Comparison of ENCODE assay signal across 18 cellular contexts in genomic region chr2:234001380-234001993, GRCh38. TPM values are rescaled to one million over a fixed set of nuclear protein-coding genes. Genes with fewer than 3 reads are reported as not detected.
DNase-seq lines count a peak whose midpoint lies in the region; ATAC-seq and TF ChIP-seq lines count a peak whose summit lies in the region.
"Had no signal": no experiment of that assay in that cellular context is flagged by ENCODE, and none has a peak within 500 bp of the region (broad histone marks: within the 10 kb centered on the region; RNA-seq: fewer than 3 reads in every experiment).

No MANE protein-coding gene starts in this region.

- H3K4me3 ChIP-seq in SK-N-MC: no peak overlapping the region
- H3K4me3 ChIP-seq: left ventricle myocardium inferior, spleen, thoracic aorta had no signal

- POLR2A ChIA-PET in MCF 10A (lab: Yijun Ruan, JAX): interaction anchor here (0.6 kb wide), 1 partner anchor 12 kb away, joined by 3 read pairs; no protein-coding TSS in a partner anchor

- peak; percentile 79 for ATAC-seq in activated naive CD8-positive, alpha-beta T cell treated with anti-CD3 and anti-CD28 coated beads, Interleukin-2, amount 50 U/mL, for 24 hours
- ATAC-seq in stimulated activated naive CD8-positive, alpha-beta T cell treated with anti-CD3 and anti-CD28 coated beads, Interleukin-15, Interleukin-2, amounts not matched to agents 100 U/mL and 50 U/mL, for 24 hours: peak; percentile 74
- no peak for ATAC-seq in GM21423 (IDR thresholded peaks at IDR 0.05; ENCODE audit: unreplicated experiment)
- no peak for ATAC-seq in HG03565 (IDR thresholded peaks at IDR 0.05; ENCODE audit: unreplicated experiment)

- CTCF ChIA-PET in activated naive CD4-positive, alpha-beta T cell treated with anti-CD3 and anti-CD28 coated beads for 36 hours (lab: Charles Lee): interaction anchor here (0.8 kb wide), 1 partner anchor 543 kb away, joined by 3 read pairs; no protein-coding TSS in a partner anchor
- CTCF ChIA-PET in MCF 10A (lab: Yijun Ruan, JAX): no interaction called here

- BruUV-seq in MCF 10A (replicated peaks; lab: Mats Ljungman, UMichigan): no TSS peak

- H3K27ac ChIP-seq in SK-N-MC: no peak overlapping the region
- H3K27ac ChIP-seq: left ventricle myocardium inferior, thoracic aorta had no signal

- peak overlapping the region; percentile 28 for H3K27ac Mint-ChIP-seq in activated naive CD4-positive, alpha-beta T cell treated with anti-CD3 and anti-CD28 coated beads for 36 hours
- peak overlapping the region; percentile 85 for H3K27ac Mint-ChIP-seq in activated naive CD8-positive, alpha-beta T cell treated with anti-CD3 and anti-CD28 coated beads, Interleukin-2, amount 50 U/mL, for 24 hours
- no peak overlapping the region for H3K27ac Mint-ChIP-seq in MCF 10A (ENCODE audit: low read depth, unreplicated experiment)
- H3K27ac Mint-ChIP-seq: endodermal cell had no signal

- H3K9ac ChIP-seq in SK-N-MC (ENCODE audit: insufficient read length): no peak overlapping the region

- intact Hi-C loops in activated naive CD4-positive, alpha-beta T cell treated with anti-CD3 and anti-CD28 coated beads for 36 hours (cut with micrococcal nuclease): no loop called here
- intact Hi-C loops in MCF 10A (cut with micrococcal nuclease): no loop called here

- no peaks in the 10 kb centered on the region for H3K9me3 Mint-ChIP-seq in activated naive CD4-positive, alpha-beta T cell treated with anti-CD3 and anti-CD28 coated beads for 36 hours
- no peaks in the 10 kb centered on the region for H3K9me3 Mint-ChIP-seq in activated naive CD8-positive, alpha-beta T cell treated with anti-CD3 and anti-CD28 coated beads, Interleukin-2, amount 50 U/mL, for 24 hours
- H3K9me3 Mint-ChIP-seq in MCF 10A (ENCODE audit: unreplicated experiment): no peaks in the 10 kb centered on the region
- H3K9me3 Mint-ChIP-seq: endodermal cell had no signal

- no peak for TF ChIP-seq CTCF in MCF 10A (IDR thresholded peaks at IDR 0.05; ENCODE audit: unreplicated experiment)

- H3K36me3 ChIP-seq in SK-N-MC (ENCODE audit: insufficient read depth, low read length): no peaks in the 10 kb centered on the region
- H3K36me3 ChIP-seq: left ventricle myocardium inferior, spleen, thoracic aorta had no signal

- no peaks in the 10 kb centered on the region for H3K9me3 ChIP-seq in SK-N-MC (ENCODE audit: low read depth, low read length)
- H3K9me3 ChIP-seq: left ventricle myocardium inferior, spleen, thoracic aorta had no signal

- H3K4me3 Mint-ChIP-seq in activated naive CD4-positive, alpha-beta T cell treated with anti-CD3 and anti-CD28 coated beads for 36 hours: no peak overlapping the region
- H3K4me3 Mint-ChIP-seq in activated naive CD8-positive, alpha-beta T cell treated with anti-CD3 and anti-CD28 coated beads, Interleukin-2, amount 50 U/mL, for 24 hours: peak overlapping the region; percentile 12
- H3K4me3 Mint-ChIP-seq in MCF 10A (ENCODE audit: unreplicated experiment): no peak overlapping the region
- H3K4me3 Mint-ChIP-seq: endodermal cell had no signal

- no peaks in the 10 kb centered on the region for H3K27me3 Mint-ChIP-seq in activated naive CD4-positive, alpha-beta T cell treated with anti-CD3 and anti-CD28 coated beads for 36 hours (ENCODE audit: low read depth)
- no peaks in the 10 kb centered on the region for H3K27me3 Mint-ChIP-seq in activated naive CD8-positive, alpha-beta T cell treated with anti-CD3 and anti-CD28 coated beads, Interleukin-2, amount 50 U/mL, for 24 hours
- H3K27me3 Mint-ChIP-seq in MCF 10A (ENCODE audit: insufficient read depth, unreplicated experiment): peaks cover 6% of the 10 kb centered on the region

- H3K36me3 Mint-ChIP-seq in activated naive CD4-positive, alpha-beta T cell treated with anti-CD3 and anti-CD28 coated beads for 36 hours (ENCODE audit: low read depth): no peaks in the 10 kb centered on the region
- H3K36me3 Mint-ChIP-seq in activated naive CD8-positive, alpha-beta T cell treated with anti-CD3 and anti-CD28 coated beads, Interleukin-2, amount 50 U/mL, for 24 hours (ENCODE audit: low read depth): no peaks in the 10 kb centered on the region
- H3K36me3 Mint-ChIP-seq in MCF 10A (ENCODE audit: insufficient read depth, unreplicated experiment): no peaks in the 10 kb centered on the region

- peaks cover 25% of the 10 kb centered on the region for H3K4me1 Mint-ChIP-seq in activated naive CD4-positive, alpha-beta T cell treated with anti-CD3 and anti-CD28 coated beads for 36 hours (ENCODE audit: low read depth)
- H3K4me1 Mint-ChIP-seq in activated naive CD8-positive, alpha-beta T cell treated with anti-CD3 and anti-CD28 coated beads, Interleukin-2, amount 50 U/mL, for 24 hours: peaks cover 38% of the 10 kb centered on the region
- H3K4me1 Mint-ChIP-seq in MCF 10A (ENCODE audit: insufficient read depth, unreplicated experiment): peaks cover 11% of the 10 kb centered on the region
- H3K4me1 Mint-ChIP-seq: endodermal cell had no signal

- DNase-seq in activated naive CD4-positive, alpha-beta T cell treated with anti-CD3 and anti-CD28 coated beads for 36 hours: peak; percentile 22
- no peak for DNase-seq in activated naive CD4-positive, alpha-beta T cell treated with anti-CD3 and anti-CD28 coated beads, Interleukin-2, amount 50 U/mL, for 16 hours
- DNase-seq in SK-N-MC (ENCODE audit: low read depth, low spot score): peak; percentile 51
- DNase-seq in activated naive CD8-positive, alpha-beta T cell treated with anti-CD3 and anti-CD28 coated beads, Interleukin-2, amount 50 U/mL, for 24 hours: peak; percentile 15
- no peak for DNase-seq in stimulated activated naive CD8-positive, alpha-beta T cell treated with anti-CD3 and anti-CD28 coated beads, Interleukin-15, Interleukin-2, amounts not matched to agents 100 U/mL and 50 U/mL, for 24 hours
- DNase-seq in MCF 10A (ENCODE audit: unreplicated experiment): no peak
- DNase-seq: activated effector memory CD4-positive, alpha-beta T cell treated with Interleukin-2 at 50 U/mL for 16 hours; endodermal cell; glutamatergic neuron; KBM-7; left ventricle myocardium inferior; NCI-H2081 treated with DMSO at 0.1 percent for 48 hours; NCI-H524; spleen had no signal

RNA-seq across cellular contexts. Expression of gene SPP2, which starts 49.0 kb away (rescaled TPM):
- total RNA-seq in activated naive CD4-positive, alpha-beta T cell treated with anti-CD3 and anti-CD28 coated beads for 36 hours: not detected
- total RNA-seq in MCF 10A (2022): not detected in 2 replicates
- total RNA-seq: endodermal cell, left ventricle myocardium inferior, mononuclear cell, spleen, thoracic aorta had no signal

Comparison
In these comparisons a context has a peak if more than half of its experiments do, and no peak if none do; other contexts are left out.
1. DNase-seq: peak in activated naive CD4-positive, alpha-beta T cell treated with anti-CD3 and anti-CD28 coated beads for 36 hours (single experiment), SK-N-MC (single experiment) and activated naive CD8-positive, alpha-beta T cell treated with anti-CD3 and anti-CD28 coated beads, Interleukin-2, amount 50 U/mL, for 24 hours (single experiment); none in activated naive CD4-positive, alpha-beta T cell treated with anti-CD3 and anti-CD28 coated beads, Interleukin-2, amount 50 U/mL, for 16 hours (single experiment), stimulated activated naive CD8-positive, alpha-beta T cell treated with anti-CD3 and anti-CD28 coated beads, Interleukin-15, Interleukin-2, amounts not matched to agents 100 U/mL and 50 U/mL, for 24 hours (single experiment) and MCF 10A (single experiment).
2. ATAC-seq: peak in activated naive CD8-positive, alpha-beta T cell treated with anti-CD3 and anti-CD28 coated beads, Interleukin-2, amount 50 U/mL, for 24 hours (single experiment) and stimulated activated naive CD8-positive, alpha-beta T cell treated with anti-CD3 and anti-CD28 coated beads, Interleukin-15, Interleukin-2, amounts not matched to agents 100 U/mL and 50 U/mL, for 24 hours (single experiment); none in GM21423 (single experiment) and HG03565 (single experiment).